In genomic region chr20:45971675-45972499, GRCh38 we compare ENCODE assay signal across 8 cellular contexts. TPM values are rescaled to one million over a fixed set of nuclear protein-coding genes. Genes with fewer than 3 reads are reported as not detected.
DNase-seq lines count a peak whose midpoint lies in the region; ATAC-seq and TF ChIP-seq lines count a peak whose summit lies in the region.

ZNF335 (minus strand) TSS chr20:45972203; CDS start chr20:45971410, 793 bp downstream.

- peaks cover 24% of the 10 kb centered on the region for H3F3A ChIP-seq in PC-9 (ENCODE audit: insufficient read depth, low read depth)

- ATAC-seq in GM21619 (IDR thresholded peaks at IDR 0.05; ENCODE audit: unreplicated experiment): peak; percentile 66

- peak; percentile 60 for TF ChIP-seq CTCF in PC-9 (conservative IDR thresholded peaks at IDR 0.05)
- TF ChIP-seq CTCF in epithelial cell of proximal tubule (conservative IDR thresholded peaks at IDR 0.05; ENCODE audit: low read depth, low read length): peak; percentile 33

- H3K79me2 ChIP-seq in PC-9 (ENCODE audit: low read depth): peaks cover 16% of the 10 kb centered on the region

- peak within 1 kb of the TSS; percentile 98 to 99 for H3K9ac ChIP-seq in mucosa of rectum (ENCODE audit: low read depth in 1 of 2, low read length in 2 of 2)

- no peaks in the 10 kb centered on the region for H4K20me1 ChIP-seq in PC-9 (ENCODE audit: insufficient read depth)

- no peaks in the 10 kb centered on the region for H3K27me3 ChIP-seq in PC-9 (ENCODE audit: insufficient read depth, low read depth)
- peaks cover 0 to 2% of the 10 kb centered on the region in 2 donors for H3K27me3 ChIP-seq in mucosa of rectum (ENCODE audit: control insufficient read depth in 2 of 2, insufficient read depth in 2 of 2, low read length in 2 of 2)

- peak within 1 kb of the TSS; percentile 98 for H3K27ac ChIP-seq in PC-9
- peak within 1 kb of the TSS; percentile 99 to 100 for H3K27ac ChIP-seq in mucosa of rectum (ENCODE audit: low read depth in 2 of 2, low read length in 2 of 2)

- DNase-seq in DMS53 (lab: John Stamatoyannopoulos, UW) (peak; percentile 99), PC-9 (peak; percentile 91 to 98), epithelial cell of proximal tubule (ENCODE audit: low read depth) (peak; percentile 72)
- peak; percentile 93 for DNase-seq in Jurkat, Clone E6-1 (ENCODE audit: low read depth, low spot score)
- DNase-seq in activated T-cell treated with anti-CD3 and anti-CD28 coated beads, Interleukin-2, amount 50 U/mL, for 1 hour: peak; percentile 96
- peak; percentile 96 for DNase-seq in stimulated activated CD8-positive, alpha-beta memory T cell treated with anti-CD3 and anti-CD28 coated beads, Interleukin-4, amount 100 ng/mL, for 48 hours

- H2AFZ ChIP-seq in PC-9: peak within 1 kb of the TSS; percentile 78

- BruUV-seq in PC-9 (replicated peaks; lab: Mats Ljungman, UMichigan): TSS peak; percentile 78

- H3K4me1 ChIP-seq in PC-9 (replicated peaks; ENCODE audit: insufficient read depth): peaks cover 24% of the 10 kb centered on the region
- H3K4me1 ChIP-seq in mucosa of rectum (ENCODE audit: control insufficient read depth in 2 of 2, insufficient read depth in 2 of 2, low read length in 2 of 2): peaks cover 18 to 24% of the 10 kb centered on the region in 2 donors

- CTCF ChIA-PET in PC-9 (lab: Charles Lee): interaction anchor here (0.6 kb wide), 1 partner anchor 173 kb away, joined by 9 read pairs; no protein-coding TSS in a partner anchor

- no peaks in the 10 kb centered on the region for H3K9me2 ChIP-seq in PC-9 (ENCODE audit: insufficient read depth)

- H3K9me3 ChIP-seq in PC-9 (ENCODE audit: insufficient read depth, low read depth): no peaks in the 10 kb centered on the region
- H3K9me3 ChIP-seq in mucosa of rectum (ENCODE audit: control insufficient read depth in 2 of 2, low read length in 2 of 2): no peaks in the 10 kb centered on the region

- intact Hi-C loops in PC-9 (cut with micrococcal nuclease; ENCODE audit: unreplicated experiment): loop anchor here (1.0 to 5.0 kb wide), 6 partner anchors 21 to 434 kb away; partner anchors contain the start of genes ELMO2, NCOA5 and PCIF1

- H3K4me3 ChIP-seq in Jurkat, Clone E6-1 (ENCODE audit: low read length): peak within 1 kb of the TSS; percentile 98
- H3K4me3 ChIP-seq in PC-9: peak within 1 kb of the TSS; percentile 79
- H3K4me3 ChIP-seq in epithelial cell of proximal tubule (ENCODE audit: low read depth, low read length): peak within 1 kb of the TSS; percentile 84
- H3K4me3 ChIP-seq in mucosa of rectum (ENCODE audit: low read length in 2 of 2): peak within 1 kb of the TSS; percentile 93 to 99

- POLR2A ChIA-PET in PC-9 (lab: Charles Lee; ENCODE audit: unreplicated experiment): interaction anchor here (0.5 to 0.7 kb wide), 2 partner anchors 14 to 392 kb away, joined by 5 read pairs; no protein-coding TSS in a partner anchor

- H3K4me2 ChIP-seq in PC-9: peak within 1 kb of the TSS; percentile 87

- H3K36me3 ChIP-seq in PC-9 (ENCODE audit: low read depth) (0 out of 2 replicates have a peak, but pooled peaks cover 5% of the 10 kb centered on the region), mucosa of rectum (ENCODE audit: control insufficient read depth in 2 of 2, insufficient read depth in 2 of 2, low read length in 2 of 2) (peaks cover 22 to 26% of the 10 kb centered on the region in 2 donors)

RNA-seq across cellular contexts. Expression of gene ZNF335, which starts in this region (rescaled TPM):
- 19.7 TPM for polyA plus RNA-seq in Jurkat, Clone E6-1 (2012; ENCODE audit: insufficient read depth, insufficient read length)
- total RNA-seq in PC-9 (2021) (14.1 and 16.3 TPM in 2 replicates), epithelial cell of proximal tubule (14.9 and 16.0 TPM in 2 replicates)

Comparison
In these comparisons a context has a peak if more than half of its experiments do, and no peak if none do; other contexts are left out.
1. Peak in every context shown above with its lines: DNase-seq, ATAC-seq, H3K4me3 ChIP-seq and H3K27ac ChIP-seq.